2 cellular contexts compared by ENCODE assay signal in genomic region chr10:124717911-124718734, GRCh38.
A peak's percentile ranks its signal among the peaks of the same experiment; 100 is the strongest.
TF ChIP-seq lines count a peak whose summit lies in the region.

No MANE protein-coding gene starts in this region.

TF ChIP-seq in GM12878, 131 proteins besides CTCF, POLR2A, EP300 and RAD21 (continued from another document and continues in another):
- no peak for TF ChIP-seq POLR2AphosphoS5 (IDR thresholded peaks at IDR 0.05; ENCODE audit: low read length)
- TF ChIP-seq E2F4 (IDR thresholded peaks at IDR 0.05; ENCODE audit: low read depth, low read length), result no peak
- TF ChIP-seq, protein P1, sequence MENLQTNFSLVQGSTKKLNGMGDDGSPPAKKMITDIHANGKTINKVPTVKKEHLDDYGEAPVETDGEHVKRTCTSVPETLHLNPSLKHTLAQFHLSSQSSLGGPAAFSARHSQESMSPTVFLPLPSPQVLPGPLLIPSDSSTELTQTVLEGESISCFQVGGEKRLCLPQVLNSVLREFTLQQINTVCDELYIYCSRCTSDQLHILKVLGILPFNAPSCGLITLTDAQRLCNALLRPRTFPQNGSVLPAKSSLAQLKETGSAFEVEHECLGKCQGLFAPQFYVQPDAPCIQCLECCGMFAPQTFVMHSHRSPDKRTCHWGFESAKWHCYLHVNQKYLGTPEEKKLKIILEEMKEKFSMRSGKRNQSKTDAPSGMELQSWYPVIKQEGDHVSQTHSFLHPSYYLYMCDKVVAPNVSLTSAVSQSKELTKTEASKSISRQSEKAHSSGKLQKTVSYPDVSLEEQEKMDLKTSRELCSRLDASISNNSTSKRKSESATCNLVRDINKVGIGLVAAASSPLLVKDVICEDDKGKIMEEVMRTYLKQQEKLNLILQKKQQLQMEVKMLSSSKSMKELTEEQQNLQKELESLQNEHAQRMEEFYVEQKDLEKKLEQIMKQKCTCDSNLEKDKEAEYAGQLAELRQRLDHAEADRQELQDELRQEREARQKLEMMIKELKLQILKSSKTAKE (IDR thresholded peaks at IDR 0.05; ENCODE audit: low read depth, poor library complexity, severe bottlenecking), result peak; percentile 79
- TF ChIP-seq CHD2 (IDR thresholded peaks at IDR 0.05; ENCODE audit: borderline replicate concordance, low read depth, low read length), result peak; percentile 62; the same call in 1 of the 2 replicates
- TF ChIP-seq HCFC1 (IDR thresholded peaks at IDR 0.05; ENCODE audit: low read length), result no peak
- no peak for TF ChIP-seq SIX5 (IDR thresholded peaks at IDR 0.05; ENCODE audit: low read depth, low read length, severe bottlenecking)
- no peak for TF ChIP-seq CHD1 (IDR thresholded peaks at IDR 0.05; ENCODE audit: low read depth, low read length)
- TF ChIP-seq, protein P2, sequence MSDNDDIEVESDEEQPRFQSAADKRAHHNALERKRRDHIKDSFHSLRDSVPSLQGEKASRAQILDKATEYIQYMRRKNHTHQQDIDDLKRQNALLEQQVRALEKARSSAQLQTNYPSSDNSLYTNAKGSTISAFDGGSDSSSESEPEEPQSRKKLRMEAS (IDR thresholded peaks at IDR 0.05; ENCODE audit: low read depth, low read length), result no peak; the same call in 1 of the 2 replicates
- peak; percentile 31; the same call in 1 of the 2 replicates for TF ChIP-seq TCF12 (IDR thresholded peaks at IDR 0.05; ENCODE audit: low read depth, low read length)
- no peak for TF ChIP-seq SREBF2 (IDR thresholded peaks at IDR 0.05; ENCODE audit: low read length)
- no peak for TF ChIP-seq SUZ12 (IDR thresholded peaks at IDR 0.05; ENCODE audit: unreplicated experiment)
- peak; percentile 94 for TF ChIP-seq GATAD2B (conservative IDR thresholded peaks at IDR 0.05; ENCODE audit: low read depth)
- TF ChIP-seq ZBTB40 (IDR thresholded peaks at IDR 0.05; ENCODE audit: borderline replicate concordance), result no peak
- no peak for TF ChIP-seq RB1 (IDR thresholded peaks at IDR 0.05; ENCODE audit: borderline replicate concordance)
- no peak for TF ChIP-seq SIN3A (IDR thresholded peaks at IDR 0.05; ENCODE audit: low read depth, low read length)
- TF ChIP-seq, protein P3, sequence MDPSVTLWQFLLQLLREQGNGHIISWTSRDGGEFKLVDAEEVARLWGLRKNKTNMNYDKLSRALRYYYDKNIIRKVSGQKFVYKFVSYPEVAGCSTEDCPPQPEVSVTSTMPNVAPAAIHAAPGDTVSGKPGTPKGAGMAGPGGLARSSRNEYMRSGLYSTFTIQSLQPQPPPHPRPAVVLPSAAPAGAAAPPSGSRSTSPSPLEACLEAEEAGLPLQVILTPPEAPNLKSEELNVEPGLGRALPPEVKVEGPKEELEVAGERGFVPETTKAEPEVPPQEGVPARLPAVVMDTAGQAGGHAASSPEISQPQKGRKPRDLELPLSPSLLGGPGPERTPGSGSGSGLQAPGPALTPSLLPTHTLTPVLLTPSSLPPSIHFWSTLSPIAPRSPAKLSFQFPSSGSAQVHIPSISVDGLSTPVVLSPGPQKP (IDR thresholded peaks at IDR 0.05; ENCODE audit: low read depth, low read length), result no peak
- TF ChIP-seq CHD4 (IDR thresholded peaks at IDR 0.05), result no peak
- no peak for TF ChIP-seq WRNIP1 (IDR thresholded peaks at IDR 0.05; ENCODE audit: borderline replicate concordance, low read depth, low read length)

TF ChIP-seq in WTC11, 78 proteins besides CTCF, POLR2A, EP300 and RAD21 (continued from another document):
- TF ChIP-seq, protein P4, sequence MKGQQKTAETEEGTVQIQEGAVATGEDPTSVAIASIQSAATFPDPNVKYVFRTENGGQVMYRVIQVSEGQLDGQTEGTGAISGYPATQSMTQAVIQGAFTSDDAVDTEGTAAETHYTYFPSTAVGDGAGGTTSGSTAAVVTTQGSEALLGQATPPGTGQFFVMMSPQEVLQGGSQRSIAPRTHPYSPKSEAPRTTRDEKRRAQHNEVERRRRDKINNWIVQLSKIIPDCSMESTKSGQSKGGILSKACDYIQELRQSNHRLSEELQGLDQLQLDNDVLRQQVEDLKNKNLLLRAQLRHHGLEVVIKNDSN (CRISPR knock-in tag; IDR thresholded peaks at IDR 0.05), result no peak
- TF ChIP-seq, protein P5, sequence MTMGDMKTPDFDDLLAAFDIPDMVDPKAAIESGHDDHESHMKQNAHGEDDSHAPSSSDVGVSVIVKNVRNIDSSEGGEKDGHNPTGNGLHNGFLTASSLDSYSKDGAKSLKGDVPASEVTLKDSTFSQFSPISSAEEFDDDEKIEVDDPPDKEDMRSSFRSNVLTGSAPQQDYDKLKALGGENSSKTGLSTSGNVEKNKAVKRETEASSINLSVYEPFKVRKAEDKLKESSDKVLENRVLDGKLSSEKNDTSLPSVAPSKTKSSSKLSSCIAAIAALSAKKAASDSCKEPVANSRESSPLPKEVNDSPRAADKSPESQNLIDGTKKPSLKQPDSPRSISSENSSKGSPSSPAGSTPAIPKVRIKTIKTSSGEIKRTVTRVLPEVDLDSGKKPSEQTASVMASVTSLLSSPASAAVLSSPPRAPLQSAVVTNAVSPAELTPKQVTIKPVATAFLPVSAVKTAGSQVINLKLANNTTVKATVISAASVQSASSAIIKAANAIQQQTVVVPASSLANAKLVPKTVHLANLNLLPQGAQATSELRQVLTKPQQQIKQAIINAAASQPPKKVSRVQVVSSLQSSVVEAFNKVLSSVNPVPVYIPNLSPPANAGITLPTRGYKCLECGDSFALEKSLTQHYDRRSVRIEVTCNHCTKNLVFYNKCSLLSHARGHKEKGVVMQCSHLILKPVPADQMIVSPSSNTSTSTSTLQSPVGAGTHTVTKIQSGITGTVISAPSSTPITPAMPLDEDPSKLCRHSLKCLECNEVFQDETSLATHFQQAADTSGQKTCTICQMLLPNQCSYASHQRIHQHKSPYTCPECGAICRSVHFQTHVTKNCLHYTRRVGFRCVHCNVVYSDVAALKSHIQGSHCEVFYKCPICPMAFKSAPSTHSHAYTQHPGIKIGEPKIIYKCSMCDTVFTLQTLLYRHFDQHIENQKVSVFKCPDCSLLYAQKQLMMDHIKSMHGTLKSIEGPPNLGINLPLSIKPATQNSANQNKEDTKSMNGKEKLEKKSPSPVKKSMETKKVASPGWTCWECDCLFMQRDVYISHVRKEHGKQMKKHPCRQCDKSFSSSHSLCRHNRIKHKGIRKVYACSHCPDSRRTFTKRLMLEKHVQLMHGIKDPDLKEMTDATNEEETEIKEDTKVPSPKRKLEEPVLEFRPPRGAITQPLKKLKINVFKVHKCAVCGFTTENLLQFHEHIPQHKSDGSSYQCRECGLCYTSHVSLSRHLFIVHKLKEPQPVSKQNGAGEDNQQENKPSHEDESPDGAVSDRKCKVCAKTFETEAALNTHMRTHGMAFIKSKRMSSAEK (CRISPR knock-in tag; IDR thresholded peaks at IDR 0.05; ENCODE audit: borderline replicate concordance), result no peak
